Comparison of ENCODE assay signal across 1 cellular context in the genomic region with DNA sequence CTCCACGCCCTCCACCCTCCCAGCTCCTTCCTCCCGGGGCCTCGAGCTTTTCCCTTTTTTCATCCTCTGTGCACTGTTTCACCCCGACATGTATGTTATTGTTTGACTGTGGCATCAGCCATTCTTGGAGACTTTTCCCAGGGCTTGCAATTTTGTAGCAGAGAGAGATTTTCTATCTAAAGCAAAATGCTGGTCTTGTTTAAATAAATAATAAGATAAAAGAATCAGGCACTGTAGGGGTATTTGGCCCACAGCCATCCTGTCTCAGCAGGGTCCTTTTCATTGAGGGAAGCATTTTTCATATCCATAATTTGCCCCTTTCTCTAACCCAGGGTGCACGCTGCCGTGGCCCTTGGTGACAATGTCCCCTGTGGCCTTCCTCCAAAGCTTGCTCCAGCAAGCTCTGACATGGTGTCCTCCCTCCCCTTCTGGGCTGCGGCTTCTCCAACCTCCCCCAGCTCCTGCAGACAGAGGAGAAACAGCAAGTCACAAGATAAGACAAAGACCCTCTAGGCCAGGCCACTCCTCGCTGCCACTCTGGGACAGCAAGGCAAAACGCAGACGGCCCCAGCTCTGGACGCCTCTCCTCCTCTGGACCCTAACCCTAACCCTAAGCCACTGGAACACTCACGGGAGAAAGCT.
TF ChIP-seq lines count a peak whose summit lies in the region.

No MANE protein-coding gene starts in this region.

TF ChIP-seq in H1, 55 proteins besides CTCF, POLR2A, EP300 and RAD21:
- no peak for TF ChIP-seq SP2 (IDR thresholded peaks at IDR 0.05; ENCODE audit: low read length)
